In the genomic region with DNA sequence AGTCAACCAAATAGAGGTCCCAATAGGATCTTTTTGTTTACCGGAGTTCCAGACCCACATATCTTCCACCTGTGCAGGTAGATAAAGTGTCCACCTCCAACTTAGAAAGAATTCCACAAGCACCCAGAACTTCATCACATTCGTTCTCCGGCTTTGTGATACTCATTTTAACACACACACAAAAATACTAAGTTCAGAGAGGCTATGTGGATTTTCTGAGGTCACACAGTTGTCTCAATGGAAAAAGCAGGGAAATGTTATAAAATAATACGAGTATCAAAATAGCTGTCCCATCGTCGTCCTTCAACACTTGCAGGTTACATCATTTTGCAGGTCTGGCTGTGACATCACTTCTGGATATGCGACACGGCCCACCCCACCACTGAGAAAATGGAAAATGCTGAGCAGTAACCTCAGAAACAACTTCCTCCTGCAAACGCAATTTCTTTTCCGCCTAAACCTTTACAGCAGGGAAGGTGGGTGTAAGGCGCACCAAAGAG, we compare ENCODE assay signal across 9 cellular contexts.
A peak's percentile ranks its signal among the peaks of the same experiment; 100 is the strongest.
DNase-seq lines count a peak whose midpoint lies in the region; ATAC-seq, FAIRE-seq and TF ChIP-seq lines count a peak whose summit lies in the region.
"Had no signal": no experiment of that assay in that cellular context is flagged by ENCODE, and none has a peak within 500 bp of the region (broad histone marks: within the 10 kb centered on the region; RNA-seq: fewer than 3 reads in every experiment).

No MANE protein-coding gene starts in this region.

- no peak for TF ChIP-seq CTCF in NB4 (IDR thresholded peaks at IDR 0.05; ENCODE audit: low read depth, low read length)

- no peaks in the 10 kb centered on the region for H3K9me3 Mint-ChIP-seq in activated CD4-positive, alpha-beta T cell treated with anti-CD3 and anti-CD28 coated beads, Interleukin-2, amount 10 ng/mL, durations not matched to agents 24 days and 14 days
- peaks cover 0 to 2% (median 0%) of the 10 kb centered on the region in 9 donors for H3K9me3 Mint-ChIP-seq in naive thymus-derived CD8-positive, alpha-beta T cell

- H3K27me3 ChIP-seq in ectodermal cell (ENCODE audit: control insufficient read depth, insufficient read depth, low read length, poor library complexity, severe bottlenecking): peaks cover 24% of the 10 kb centered on the region

- H3K9me3 ChIP-seq in ectodermal cell (ENCODE audit: control insufficient read depth, low read length): no peaks in the 10 kb centered on the region

- peak overlapping the region; percentile 99 for H3K27ac ChIP-seq in ectodermal cell (ENCODE audit: insufficient read depth, low read depth, low read length, poor library complexity, severe bottlenecking)

- H3K27ac Mint-ChIP-seq in activated CD4-positive, alpha-beta T cell treated with anti-CD3 and anti-CD28 coated beads, Interleukin-2, amount 10 ng/mL, durations not matched to agents 24 days and 14 days: no peak overlapping the region
- H3K27ac Mint-ChIP-seq in naive thymus-derived CD8-positive, alpha-beta T cell: peak overlapping the region in 1 of 10 donors; percentile 11

- intact Hi-C loops in activated CD4-positive, alpha-beta T cell treated with anti-CD3 and anti-CD28 coated beads, Interleukin-2, amount 10 ng/mL, durations not matched to agents 24 days and 14 days (cut with micrococcal nuclease): loop anchor here (10.0 kb wide), 1 partner anchor 183 kb away; the partner anchor contains the start of gene SPRED1

- H3K4me1 Mint-ChIP-seq in activated CD4-positive, alpha-beta T cell treated with anti-CD3 and anti-CD28 coated beads, Interleukin-2, amount 10 ng/mL, durations not matched to agents 24 days and 14 days: peaks cover 22% of the 10 kb centered on the region
- peaks cover 8 to 33% (median 21%) of the 10 kb centered on the region in 4 donors for H3K4me1 Mint-ChIP-seq in naive thymus-derived CD8-positive, alpha-beta T cell

- H3K27me3 Mint-ChIP-seq in activated CD4-positive, alpha-beta T cell treated with anti-CD3 and anti-CD28 coated beads, Interleukin-2, amount 10 ng/mL, durations not matched to agents 24 days and 14 days: peaks cover 77% of the 10 kb centered on the region
- peaks cover 46 to 89% (median 51%) of the 10 kb centered on the region in 5 donors for H3K27me3 Mint-ChIP-seq in naive thymus-derived CD8-positive, alpha-beta T cell

- ATAC-seq in naive thymus-derived CD8-positive, alpha-beta T cell: no peak
- no peak for ATAC-seq in GM18505 (IDR thresholded peaks at IDR 0.05; ENCODE audit: unreplicated experiment)

- no peak for FAIRE-seq in GM12891 (lab: Jason Lieb, UNC)

- peak overlapping the region; percentile 63 for H3K4me3 Mint-ChIP-seq in activated CD4-positive, alpha-beta T cell treated with anti-CD3 and anti-CD28 coated beads, Interleukin-2, amount 10 ng/mL, durations not matched to agents 24 days and 14 days
- H3K4me3 Mint-ChIP-seq in naive thymus-derived CD8-positive, alpha-beta T cell: peak overlapping the region; percentile 21 to 80 (median 46)

- H3K36me3 ChIP-seq in ectodermal cell (ENCODE audit: control insufficient read depth, insufficient read depth, low read length): no peaks in the 10 kb centered on the region

- POLR2A ChIA-PET in naive thymus-derived CD8-positive, alpha-beta T cell (lab: Charles Lee): no interaction called here

- H3K4me1 ChIP-seq in ectodermal cell (ENCODE audit: control insufficient read depth, insufficient read depth, low read length): peaks cover 63% of the 10 kb centered on the region

- H3K36me3 Mint-ChIP-seq in activated CD4-positive, alpha-beta T cell treated with anti-CD3 and anti-CD28 coated beads, Interleukin-2, amount 10 ng/mL, durations not matched to agents 24 days and 14 days (ENCODE audit: low read depth): no peaks in the 10 kb centered on the region
- H3K36me3 Mint-ChIP-seq in naive thymus-derived CD8-positive, alpha-beta T cell: no peaks in the 10 kb centered on the region

- TF ChIP-seq POLR2A in NB4 (IDR thresholded peaks at IDR 0.05; ENCODE audit: extremely low read depth, insufficient read length): no peak
- TF ChIP-seq POLR2A in GM18505 (IDR thresholded peaks at IDR 0.05; ENCODE audit: borderline replicate concordance, extremely low read depth, insufficient read depth, insufficient read length): no peak
- no peak for TF ChIP-seq POLR2A in GM12891 (IDR thresholded peaks at IDR 0.05; ENCODE audit: low read depth, low read length)

- H3K4me3 ChIP-seq in NB4 (ENCODE audit: low read depth, low read length): peak overlapping the region; percentile 47
- H3K4me3 ChIP-seq in ectodermal cell (ENCODE audit: insufficient read depth, low read depth, low read length): peak overlapping the region; percentile 51

- WGBS in ectodermal cell, 2 experiments: 42 to 48% methylated on average over 11 of the region's 11 CpGs

- DNase-seq in activated CD4-positive, alpha-beta T cell treated with anti-CD3 and anti-CD28 coated beads, Interleukin-2, amount 10 ng/mL, durations not matched to agents 24 days and 14 days: no peak
- no peak for DNase-seq in activated CD4-positive, alpha-beta T cell treated with anti-CD3 and anti-CD28 coated beads, Interleukin-2, amount 50 U/mL, for 4 hours
- DNase-seq in NB4 (ENCODE audit: low read depth) (no peak), hippocampal formation (lab: John Stamatoyannopoulos, UW) (no peak), GM12891 (ENCODE audit: insufficient read length, low spot score) (no peak)
- DNase-seq in naive thymus-derived CD8-positive, alpha-beta T cell: no peak
- DNase-seq: DND-41 had no signal

TF ChIP-seq in GM12891, 5 proteins besides CTCF, POLR2A, EP300 and RAD21:
- TF ChIP-seq POU2F2 (IDR thresholded peaks at IDR 0.05; ENCODE audit: low read depth, low read length): no peak
